ENCODE assay signal across 9 cellular contexts in genomic region chr19:16594131-16594586, GRCh38. TPM values are rescaled to one million over a fixed set of nuclear protein-coding genes. Genes with fewer than 3 reads are reported as not detected.
DNase-seq lines count a peak whose midpoint lies in the region; ATAC-seq and TF ChIP-seq lines count a peak whose summit lies in the region.
"Had no signal": no experiment of that assay in that cellular context is flagged by ENCODE, and none has a peak within 500 bp of the region (broad histone marks: within the 10 kb centered on the region; RNA-seq: fewer than 3 reads in every experiment).

No MANE protein-coding gene starts in this region.

- H3K4me2 ChIP-seq in mesenchymal stem cell (ENCODE audit: low read length, poor library complexity, severe bottlenecking) = no peak overlapping the region

- intact Hi-C loops in activated B cell treated with CpG ODN at 0.5 μM for 24 hours (cut with micrococcal nuclease) = loop anchor here (1.0 kb wide), 1 partner anchor 8 kb away; no protein-coding TSS in a partner anchor

- H2BK15ac ChIP-seq in mesenchymal stem cell (ENCODE audit: low read depth, poor library complexity, severe bottlenecking) = no peak overlapping the region

- H3K18ac ChIP-seq in mesenchymal stem cell (ENCODE audit: low read depth in 1 of 2, low read length in 2 of 2) = no peak overlapping the region

- DNase-seq in GM12864 (ENCODE audit: low read depth) (no peak), activated B cell treated with CpG ODN at 0.5 μM for 24 hours (peak; percentile 54), mesenchymal stem cell (no peak), endodermal cell (no peak), COLO668 (lab: John Stamatoyannopoulos, UW; ENCODE audit: unreplicated experiment) (no peak), NCI-H2227 treated with DMSO at 0.1 percent for 48 hours (lab: John Stamatoyannopoulos, UW) (no peak)
- DNase-seq: NCI-H2171 treated with DMSO at 0.1 percent for 48 hours had no signal

- peak overlapping the region; percentile 6 for H4K91ac ChIP-seq in mesenchymal stem cell (ENCODE audit: low read length)

- ATAC-seq in HG03108 (IDR thresholded peaks at IDR 0.05; ENCODE audit: unreplicated experiment) = peak; percentile 51
- ATAC-seq in activated B cell treated with CpG ODN at 0.5 μM for 24 hours (ENCODE audit: low read depth) = peak; percentile 78
- no peak for ATAC-seq in GM21723 (IDR thresholded peaks at IDR 0.05; ENCODE audit: unreplicated experiment)

- H3K27ac Mint-ChIP-seq in activated B cell treated with CpG ODN at 0.5 μM for 24 hours (peak overlapping the region; percentile 89), endodermal cell (no peak overlapping the region)

- POLR2A ChIA-PET in activated B cell treated with CpG ODN at 0.5 μM for 24 hours (lab: Charles Lee) = interaction anchor here (0.6 to 5.4 kb wide), 10 partner anchors 7 to 517 kb away, joined by 3 to 59 read pairs (median 4); partner anchors contain the start of genes MED26 and TMEM38A

- no peak overlapping the region for H3K4ac ChIP-seq in mesenchymal stem cell (ENCODE audit: low read depth in 1 of 2, low read length in 2 of 2)

- TF ChIP-seq CTCF in GM12864 (IDR thresholded peaks at IDR 0.05; ENCODE audit: low read depth, low read length, missing control alignments) (peak; percentile 19), activated B cell treated with CpG ODN at 0.5 μM for 24 hours (IDR thresholded peaks at IDR 0.05) (no peak), endodermal cell (conservative IDR thresholded peaks at IDR 0.05) (no peak)

- no peaks in the 10 kb centered on the region for H3K9me3 Mint-ChIP-seq in activated B cell treated with CpG ODN at 0.5 μM for 24 hours
- H3K9me3 Mint-ChIP-seq in endodermal cell = no peaks in the 10 kb centered on the region

- H3K36me3 ChIP-seq in mesenchymal stem cell (ENCODE audit: control insufficient read depth in 1 of 2, insufficient read depth in 2 of 2, low read depth in 1 of 2, low read length in 2 of 2) (peaks cover 4 to 25% of the 10 kb centered on the region in 2 experiments), endodermal cell (ENCODE audit: control insufficient read depth, insufficient read depth, low read length) (no peaks in the 10 kb centered on the region)

- no peak overlapping the region for H2BK120ac ChIP-seq in mesenchymal stem cell (ENCODE audit: low read depth, low read length)

- H3K14ac ChIP-seq in mesenchymal stem cell (ENCODE audit: low read length in 2 of 2) = no peak overlapping the region

- H3K9ac ChIP-seq in mesenchymal stem cell (ENCODE audit: low read length) (no peak overlapping the region), endodermal cell (ENCODE audit: extremely low read depth, low read length, poor library complexity, severe bottlenecking) (no peak overlapping the region)

- WGBS in mesenchymal stem cell = 87% methylated on average over 10 of the region's 10 CpGs
- 94% methylated on average over 7 to 10 of the region's 10 CpGs for WGBS in endodermal cell (ENCODE audit: insufficient coverage in 1 of 2, insufficient read length in 1 of 2), 2 experiments

- no peak overlapping the region for H2AK5ac ChIP-seq in mesenchymal stem cell (ENCODE audit: low read length, severe bottlenecking)

- H3K4me3 ChIP-seq in GM12864 (ENCODE audit: low read depth, low read length) (peak overlapping the region; percentile 23), mesenchymal stem cell (ENCODE audit: insufficient read depth in 1 of 2, low read depth in 1 of 2, low read length in 2 of 2) (no peak overlapping the region), endodermal cell (ENCODE audit: low read length) (no peak overlapping the region)

- H3K9me3 ChIP-seq in mesenchymal stem cell (ENCODE audit: control insufficient read depth, low read length) = no peaks in the 10 kb centered on the region
- no peaks in the 10 kb centered on the region for H3K9me3 ChIP-seq in endodermal cell (ENCODE audit: control insufficient read depth, low read length)

- H3K27me3 ChIP-seq in mesenchymal stem cell (ENCODE audit: control insufficient read depth in 1 of 2, insufficient read depth in 1 of 2, low read length in 2 of 2) (no peaks in the 10 kb centered on the region), endodermal cell (ENCODE audit: control insufficient read depth, insufficient read depth, low read length, poor library complexity, severe bottlenecking) (no peaks in the 10 kb centered on the region)

- no peak overlapping the region for H2BK5ac ChIP-seq in mesenchymal stem cell (ENCODE audit: low read depth, low read length, poor library complexity, severe bottlenecking)

- peak overlapping the region; percentile 73 for H3K4me3 Mint-ChIP-seq in activated B cell treated with CpG ODN at 0.5 μM for 24 hours
- no peak overlapping the region for H3K4me3 Mint-ChIP-seq in endodermal cell

- no peak overlapping the region for H2BK12ac ChIP-seq in mesenchymal stem cell (ENCODE audit: low read length in 2 of 2)

- H3K36me3 Mint-ChIP-seq in activated B cell treated with CpG ODN at 0.5 μM for 24 hours (ENCODE audit: low read depth) (peaks cover 7% of the 10 kb centered on the region), endodermal cell (ENCODE audit: low read depth) (no peaks in the 10 kb centered on the region)

- H3K4me1 ChIP-seq in mesenchymal stem cell (ENCODE audit: control insufficient read depth, insufficient read depth, low read depth, low read length) = peaks cover 39% of the 10 kb centered on the region
- H3K4me1 ChIP-seq in endodermal cell (ENCODE audit: control insufficient read depth, insufficient read depth, low read length) = no peaks in the 10 kb centered on the region

- no peak overlapping the region for H4K8ac ChIP-seq in mesenchymal stem cell (ENCODE audit: low read length)

- no peak overlapping the region for H2AFZ ChIP-seq in mesenchymal stem cell (ENCODE audit: low read depth, low read length)

- CTCF ChIA-PET in activated B cell treated with CpG ODN at 0.5 μM for 24 hours (lab: Charles Lee) = interaction anchor here (1.1 kb wide), 1 partner anchor 34 kb away, joined by 3 read pairs; the partner anchor contains the start of gene MED26

- no peak overlapping the region for H3K27ac ChIP-seq in mesenchymal stem cell (ENCODE audit: low read length, poor library complexity, severe bottlenecking)
- H3K27ac ChIP-seq in endodermal cell (ENCODE audit: low read depth, low read length) = no peak overlapping the region

- H3K79me1 ChIP-seq in mesenchymal stem cell (replicated peaks; ENCODE audit: low read length, poor library complexity, severe bottlenecking) = peaks cover 37% of the 10 kb centered on the region

- no peaks in the 10 kb centered on the region for H3K27me3 Mint-ChIP-seq in activated B cell treated with CpG ODN at 0.5 μM for 24 hours
- no peaks in the 10 kb centered on the region for H3K27me3 Mint-ChIP-seq in endodermal cell (ENCODE audit: insufficient read depth)

- H3K4me1 Mint-ChIP-seq in activated B cell treated with CpG ODN at 0.5 μM for 24 hours (peaks cover 83% of the 10 kb centered on the region), endodermal cell (peaks cover 12% of the 10 kb centered on the region)

- H3K23ac ChIP-seq in mesenchymal stem cell (ENCODE audit: low read length in 2 of 2) = no peak overlapping the region

RNA-seq across cellular contexts. Expression of gene SLC35E1, which starts 21.9 kb away (rescaled TPM):
- 41.6 and 51.7 TPM in 2 replicates for total RNA-seq in activated B cell treated with CpG ODN at 0.5 μM for 24 hours
- polyA plus RNA-seq in mesenchymal stem cell (2013, experiment 1 of 2) = 65.2 TPM
- polyA plus RNA-seq in mesenchymal stem cell (2013, experiment 2 of 2) = 65.7 TPM
- total RNA-seq in endodermal cell = 10 to 100 TPM; 26.6 to 30.6 TPM
- polyA plus RNA-seq in endodermal cell (2013, experiment 1 of 2) = 24.8 TPM
- polyA plus RNA-seq in endodermal cell (2013, experiment 2 of 2) = 25.5 TPM

RNA-seq across cellular contexts. Expression of gene MED26, which starts 33.8 kb away (rescaled TPM):
- total RNA-seq in activated B cell treated with CpG ODN at 0.5 μM for 24 hours = 32.0 and 36.1 TPM in 2 replicates
- 4.5 TPM for polyA plus RNA-seq in mesenchymal stem cell (2013, experiment 1 of 2)
- 4.4 TPM for polyA plus RNA-seq in mesenchymal stem cell (2013, experiment 2 of 2)
- 10 to 100 TPM; 10.8 to 11.8 TPM for total RNA-seq in endodermal cell
- 6.3 TPM for polyA plus RNA-seq in endodermal cell (2013, experiment 1 of 2)
- polyA plus RNA-seq in endodermal cell (2013, experiment 2 of 2) = 7.2 TPM

RNA-seq across cellular contexts. Expression of gene CHERP, which starts 51.9 kb away (rescaled TPM):
- total RNA-seq in activated B cell treated with CpG ODN at 0.5 μM for 24 hours = 70.9 and 89.3 TPM in 2 replicates
- polyA plus RNA-seq in mesenchymal stem cell (2013, experiment 1 of 2) = 21.5 TPM
- polyA plus RNA-seq in mesenchymal stem cell (2013, experiment 2 of 2) = 20.3 TPM
- 10 to 100 TPM; 69.5 to 71.5 TPM for total RNA-seq in endodermal cell
- 57.2 TPM for polyA plus RNA-seq in endodermal cell (2013, experiment 1 of 2)
- 47.1 TPM for polyA plus RNA-seq in endodermal cell (2013, experiment 2 of 2)
